16 cellular contexts compared by ENCODE assay signal in genomic region chr2:66017763-66018162, GRCh38.
A peak's percentile ranks its signal among the peaks of the same experiment; 100 is the strongest.
DNase-seq lines count a peak whose midpoint lies in the region; ATAC-seq and TF ChIP-seq lines count a peak whose summit lies in the region.
"Had no signal": no experiment of that assay in that cellular context is flagged by ENCODE, and none has a peak within 500 bp of the region (broad histone marks: within the 10 kb centered on the region; RNA-seq: fewer than 3 reads in every experiment).

No MANE protein-coding gene starts in this region.

- peaks cover 3% of the 10 kb centered on the region for H3K27me3 Mint-ChIP-seq in GM23338 (ENCODE audit: insufficient read depth, low read depth, poor library complexity)
- H3K27me3 Mint-ChIP-seq: CD4-positive, alpha-beta memory T cell had no signal

- H3K18ac ChIP-seq in trophoblast cell (ENCODE audit: low read length) = no peak overlapping the region

- H3K4me3 Mint-ChIP-seq in GM23338 = no peak overlapping the region
- H3K4me3 Mint-ChIP-seq: CD4-positive, alpha-beta memory T cell had no signal

- no peak overlapping the region for H3K4me3 ChIP-seq in left lung
- no peak overlapping the region for H3K4me3 ChIP-seq in lung
- H3K4me3 ChIP-seq in trophoblast cell (ENCODE audit: low read depth, low read length) = no peak overlapping the region
- H3K4me3 ChIP-seq in left ventricle myocardium inferior = no peak overlapping the region
- H3K4me3 ChIP-seq in GM23338 = no peak overlapping the region
- H3K4me3 ChIP-seq: GM12878 had no signal

- no peak overlapping the region for H4K91ac ChIP-seq in trophoblast cell (ENCODE audit: low read depth, low read length)

- peaks cover 15% of the 10 kb centered on the region for H3K4me1 Mint-ChIP-seq in GM23338
- H3K4me1 Mint-ChIP-seq: CD4-positive, alpha-beta memory T cell had no signal

- H3K14ac ChIP-seq in trophoblast cell (ENCODE audit: low read length) = peak overlapping the region; percentile 11

- no peak overlapping the region for H3K9ac ChIP-seq in trophoblast cell (ENCODE audit: low read length)

- H3K27ac ChIP-seq in left lung (no peak overlapping the region), lung (ENCODE audit: low read depth in 1 of 2, low read length in 1 of 2) (no peak overlapping the region), trophoblast cell (ENCODE audit: low read depth, low read length) (no peak overlapping the region), left ventricle myocardium inferior (replicated peaks) (no peak overlapping the region), GM23338 (ENCODE audit: low read depth) (no peak overlapping the region)

- H3K36me3 ChIP-seq in left lung = no peaks in the 10 kb centered on the region
- H3K36me3 ChIP-seq in lung (ENCODE audit: control insufficient read depth in 2 of 2, insufficient read depth in 2 of 2, low read length in 2 of 2) = no peaks in the 10 kb centered on the region
- no peaks in the 10 kb centered on the region for H3K36me3 ChIP-seq in trophoblast cell (ENCODE audit: control insufficient read depth in 1 of 2, insufficient read depth in 2 of 2, low read length in 2 of 2)
- no peaks in the 10 kb centered on the region for H3K36me3 ChIP-seq in left ventricle myocardium inferior
- H3K36me3 ChIP-seq in GM23338 (ENCODE audit: insufficient read depth) = no peaks in the 10 kb centered on the region

- H3K27ac Mint-ChIP-seq in GM23338 = no peak overlapping the region
- H3K27ac Mint-ChIP-seq: CD4-positive, alpha-beta memory T cell had no signal

- H2AFZ ChIP-seq in trophoblast cell (ENCODE audit: insufficient read depth, low read length, poor library complexity) (no peak overlapping the region), GM23338 (no peak overlapping the region)

- no peak overlapping the region for H3K23ac ChIP-seq in trophoblast cell (ENCODE audit: low read length)

- no peaks in the 10 kb centered on the region for H4K20me1 ChIP-seq in GM23338 (replicated peaks; ENCODE audit: insufficient read depth)

- H2BK12ac ChIP-seq in trophoblast cell (ENCODE audit: low read length) = peak overlapping the region; percentile 67

- ATAC-seq in left lung (peak; percentile 99), lung (ENCODE audit: insufficient read depth, low FRiP score) (peak; percentile 71), HG02840 (IDR thresholded peaks at IDR 0.05; ENCODE audit: low FRiP score, unreplicated experiment) (no peak), GM23338 (no peak)
- ATAC-seq: GM12878 had no signal

- H3K9me3 Mint-ChIP-seq in GM23338 = no peaks in the 10 kb centered on the region

- H3K9me3 ChIP-seq in left lung (no peaks in the 10 kb centered on the region), lung (ENCODE audit: control insufficient read depth in 2 of 2, insufficient read depth in 1 of 2, low read length in 1 of 2) (no peaks in the 10 kb centered on the region), trophoblast cell (ENCODE audit: insufficient read depth, low read depth, low read length) (no peaks in the 10 kb centered on the region), left ventricle myocardium inferior (replicated peaks) (no peaks in the 10 kb centered on the region)

- no peaks in the 10 kb centered on the region for H3K79me2 ChIP-seq in trophoblast cell (ENCODE audit: control insufficient read depth, insufficient read depth, low read length, poor library complexity)
- no peaks in the 10 kb centered on the region for H3K79me2 ChIP-seq in GM23338 (replicated peaks; ENCODE audit: insufficient read depth)

- H3K4me1 ChIP-seq in left lung (no peaks in the 10 kb centered on the region), lung (ENCODE audit: control insufficient read depth in 2 of 2, insufficient read depth in 2 of 2, low read length in 2 of 2) (no peaks in the 10 kb centered on the region), trophoblast cell (ENCODE audit: control insufficient read depth in 1 of 2, insufficient read depth in 2 of 2, low read length in 2 of 2) (peaks cover 6 to 8% of the 10 kb centered on the region in 2 experiments), left ventricle myocardium inferior (no peaks in the 10 kb centered on the region), GM23338 (ENCODE audit: insufficient read depth) (no peaks in the 10 kb centered on the region)

- H3K4ac ChIP-seq in trophoblast cell (ENCODE audit: low read depth, low read length) = no peak overlapping the region

- H3K27me3 ChIP-seq in left lung = no peaks in the 10 kb centered on the region
- no peaks in the 10 kb centered on the region for H3K27me3 ChIP-seq in lung (ENCODE audit: control insufficient read depth, insufficient read depth)
- H3K27me3 ChIP-seq in trophoblast cell (ENCODE audit: insufficient read depth, low read length) = no peaks in the 10 kb centered on the region
- peaks cover 4% of the 10 kb centered on the region for H3K27me3 ChIP-seq in left ventricle myocardium inferior (ENCODE audit: low read depth)
- no peaks in the 10 kb centered on the region for H3K27me3 ChIP-seq in GM23338 (ENCODE audit: insufficient read depth)

- H3F3A ChIP-seq in GM23338 (replicated peaks; ENCODE audit: low read depth) = no peaks in the 10 kb centered on the region

- H4K8ac ChIP-seq in trophoblast cell (ENCODE audit: low read depth, low read length) = peak overlapping the region; percentile 21

- no peak overlapping the region for H3K4me2 ChIP-seq in trophoblast cell (ENCODE audit: low read length)
- no peak overlapping the region for H3K4me2 ChIP-seq in GM23338

- no peak overlapping the region for H2AK5ac ChIP-seq in trophoblast cell (ENCODE audit: low read length)

- peaks cover 4% of the 10 kb centered on the region for H3K79me1 ChIP-seq in trophoblast cell (ENCODE audit: low read length)

- WGBS in lung, 2 donors = 72 to 89% methylated on average over 2 of the region's 2 CpGs
- WGBS in trophoblast cell (ENCODE audit: extremely low coverage, insufficient coverage, insufficient read length) = no CpG with 5 or more reads among the region's 2 CpGs

- H3K9me2 ChIP-seq in GM23338 (ENCODE audit: insufficient read depth) = no peaks in the 10 kb centered on the region

- no peak for TF ChIP-seq CTCF in left lung (IDR thresholded peaks at IDR 0.05)
- no peak for TF ChIP-seq CTCF in lung (IDR thresholded peaks at IDR 0.05; ENCODE audit: control extremely low read depth, extremely low read depth)
- TF ChIP-seq CTCF in left ventricle myocardium inferior (IDR thresholded peaks at IDR 0.05; ENCODE audit: borderline replicate concordance) = no peak
- TF ChIP-seq CTCF in GM23338 (conservative IDR thresholded peaks at IDR 0.05; ENCODE audit: low read depth in 2 of 2) = no peak

- H2BK120ac ChIP-seq in trophoblast cell (ENCODE audit: insufficient read depth, low read length, poor library complexity) = no peak overlapping the region

- H3K36me3 Mint-ChIP-seq in GM23338 (ENCODE audit: low read depth) = no peaks in the 10 kb centered on the region
- H3K36me3 Mint-ChIP-seq: CD4-positive, alpha-beta memory T cell had no signal

- peak in 1 of 2 donors; percentile 38 for DNase-seq in left lung
- peak; percentile 31 for DNase-seq in lung (ENCODE audit: low spot score)
- no peak for DNase-seq in trophoblast cell
- DNase-seq in left ventricle myocardium inferior = no peak
- DNase-seq in GM23338 (ENCODE audit: low spot score) = no peak
- DNase-seq: C1 segment of cervical spinal cord; Calu3; CD4-positive, alpha-beta memory T cell; COR-L47; DMS79; EL; GDM1; H7; HCEC 1CT had no signal

- H2BK5ac ChIP-seq in trophoblast cell (ENCODE audit: low read depth, low read length, poor library complexity) = no peak overlapping the region

- intact Hi-C loops in left lung (cut with DNase I) = no loop called here
- intact Hi-C loops in left ventricle myocardium inferior (cut with micrococcal nuclease) = no loop called here

- no peak overlapping the region for H4K12ac ChIP-seq in trophoblast cell (ENCODE audit: low read depth, low read length)

TF ChIP-seq in GM23338, 12 proteins besides CTCF, POLR2A, EP300 and RAD21 (continues in another document):
- TF ChIP-seq EZH2 (IDR thresholded peaks at IDR 0.05; ENCODE audit: low read depth, unreplicated experiment) = no peak
- TF ChIP-seq ZNF331 (CRISPR knock-in tag; IDR thresholded peaks at IDR 0.05; ENCODE audit: low read depth) = no peak
- no peak for TF ChIP-seq ZNF114 (CRISPR knock-in tag; IDR thresholded peaks at IDR 0.05)
- no peak for TF ChIP-seq JUNB (IDR thresholded peaks at IDR 0.05; ENCODE audit: unreplicated experiment)
- no peak for TF ChIP-seq ETS1 (IDR thresholded peaks at IDR 0.05)

Comparison
In these comparisons a context has a peak if more than half of its experiments do, and no peak if none do; other contexts are left out.
1. ATAC-seq: peak in left lung (single experiment) and lung (single experiment); none in HG02840 (single experiment) and GM23338 (single experiment).